8 cellular contexts compared by ENCODE assay signal in the genomic region with DNA sequence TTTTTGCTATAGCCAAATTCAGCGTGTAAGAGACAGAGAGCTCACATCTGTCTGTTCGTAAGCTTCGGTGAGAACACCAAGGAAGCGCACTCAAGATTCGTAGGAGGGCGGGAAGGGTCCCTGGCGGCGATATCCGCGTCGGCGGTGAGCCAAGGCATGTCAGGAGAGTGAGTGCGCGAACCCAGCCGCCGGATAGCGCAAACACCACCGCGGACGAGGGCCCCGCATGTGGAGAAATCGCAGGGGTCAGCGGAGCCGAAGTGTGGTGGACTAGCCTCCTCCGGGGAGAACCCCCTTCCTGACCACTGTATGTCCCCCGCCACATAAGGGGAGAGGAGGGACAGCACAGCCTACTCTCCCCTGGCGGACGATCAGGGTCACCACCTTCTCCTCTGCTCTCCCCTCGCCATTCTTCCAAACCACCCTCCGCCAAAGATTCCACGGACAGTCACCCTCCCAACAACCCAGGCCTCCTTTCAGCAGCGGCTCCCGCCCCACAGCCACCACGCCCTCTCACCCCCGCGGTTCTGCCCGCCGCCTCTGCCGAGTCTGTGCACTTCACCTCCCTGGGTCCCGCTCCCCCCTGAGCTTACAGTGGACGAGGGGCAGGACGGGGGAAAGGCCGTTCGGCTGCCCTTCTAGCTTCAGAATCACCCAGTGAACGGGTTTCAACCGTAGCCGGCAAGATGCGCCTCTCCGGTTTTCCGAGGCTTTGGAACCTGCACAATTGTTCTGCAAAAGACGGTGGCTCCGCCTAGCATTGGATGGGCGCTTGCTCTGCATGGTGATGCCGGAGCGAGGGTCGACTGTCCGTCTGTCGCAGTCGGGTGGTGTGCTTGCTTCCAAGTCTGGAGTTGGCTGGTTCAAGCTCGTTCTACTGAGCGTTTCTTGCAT. TPM values are rescaled to one million over a fixed set of nuclear protein-coding genes. Genes with fewer than 3 reads are reported as not detected.
A peak's percentile ranks its signal among the peaks of the same experiment; 100 is the strongest.
DNase-seq lines count a peak whose midpoint lies in the region; ATAC-seq and TF ChIP-seq lines count a peak whose summit lies in the region.
"Not testable (repeated sequence)": the region's sequence is repeated elsewhere in the genome, so short reads cannot be mapped to it uniquely, and the experiment has no call there.

No MANE protein-coding gene starts in this region.

- not testable (repeated sequence) for H2BK15ac ChIP-seq in neuronal stem cell (ENCODE audit: low read length)

- not testable (repeated sequence) for H3K79me1 ChIP-seq in neuronal stem cell (ENCODE audit: low read depth, low read length)

- H3K36me3 Mint-ChIP-seq in CD8-positive, alpha-beta memory T cell = peaks cover 0 to 14% (median 0%) of the 10 kb centered on the region in 3 donors

- not testable (repeated sequence) for H3K18ac ChIP-seq in neuronal stem cell (ENCODE audit: low read length)

- H3K4me3 ChIP-seq in CD8-positive, alpha-beta memory T cell (ENCODE audit: low read length); right lobe of liver: not testable (repeated sequence)
- H3K4me3 ChIP-seq in NT2/D1 (ENCODE audit: insufficient read length, low read depth) (peak overlapping the region; percentile 39), coronary artery (peak overlapping the region; percentile 62), neuronal stem cell (ENCODE audit: low read length in 2 of 2) (peak overlapping the region; percentile 39 to 67), stomach (peak overlapping the region in 3 of 4 donors; percentile 14 to 43 (median 19))

- H3K27me3 Mint-ChIP-seq in CD8-positive, alpha-beta memory T cell = peaks cover 48 to 49% of the 10 kb centered on the region in 2 donors

- peaks cover 15% of the 10 kb centered on the region for H3K27me3 ChIP-seq in CD8-positive, alpha-beta memory T cell (ENCODE audit: insufficient read depth, low read length, poor library complexity, severe bottlenecking)
- H3K27me3 ChIP-seq in NT2/D1 (ENCODE audit: insufficient read depth, insufficient read length) = peaks cover 57% of the 10 kb centered on the region
- not testable (repeated sequence) for H3K27me3 ChIP-seq in right lobe of liver
- peaks cover 2 to 45% (median 31%) of the 10 kb centered on the region in 3 experiments for H3K27me3 ChIP-seq in neuronal stem cell (ENCODE audit: control insufficient read depth in 3 of 3, insufficient read depth in 3 of 3, low read depth in 1 of 3, low read length in 3 of 3)
- H3K27me3 ChIP-seq in stomach = peaks cover 0 to 62% (median 31%) of the 10 kb centered on the region in 3 donors

- DNase-seq in CD8-positive, alpha-beta memory T cell; NT2/D1 (ENCODE audit: low read depth, low spot score); coronary artery (ENCODE audit: low spot score); left cardiac atrium; right lobe of liver; neuronal stem cell (ENCODE audit: low spot score); stomach: not testable (repeated sequence)
- peak; percentile 32 to 36 for DNase-seq in activated T-cell treated with anti-CD3 and anti-CD28 coated beads, Interleukin-2, amount 50 U/mL, for 48 hours

- TF ChIP-seq EP300 in stomach (IDR thresholded peaks at IDR 0.05) = not testable (repeated sequence)

- H2AK5ac ChIP-seq in neuronal stem cell (ENCODE audit: low read depth, low read length) = not testable (repeated sequence)

- H2BK120ac ChIP-seq in neuronal stem cell (ENCODE audit: low read depth, low read length) = not testable (repeated sequence)

- POLR2A ChIA-PET in CD8-positive, alpha-beta memory T cell (lab: Charles Lee) = not testable (repeated sequence)

- H3K14ac ChIP-seq in neuronal stem cell (ENCODE audit: low read length) = not testable (repeated sequence)

- H2AFZ ChIP-seq in neuronal stem cell (ENCODE audit: low read length) = peak overlapping the region; percentile 82

- intact Hi-C loops in left cardiac atrium (cut with DNase I); right lobe of liver (cut with DNase I); stomach (cut with DNase I; ENCODE audit: low total_unique reads): not testable (repeated sequence)

- H3K4me2 ChIP-seq in neuronal stem cell (ENCODE audit: insufficient read depth, low read length, poor library complexity, severe bottlenecking) = peak overlapping the region; percentile 54

- TF ChIP-seq CTCF in coronary artery (IDR thresholded peaks at IDR 0.05); right lobe of liver (IDR thresholded peaks at IDR 0.05); stomach (IDR thresholded peaks at IDR 0.05): not testable (repeated sequence)

- H3K9ac ChIP-seq in NT2/D1 (ENCODE audit: insufficient read length, low read depth) = peak overlapping the region; percentile 67
- not testable (repeated sequence) for H3K9ac ChIP-seq in neuronal stem cell (ENCODE audit: low read depth, low read length, poor library complexity)

- H3K23ac ChIP-seq in neuronal stem cell (ENCODE audit: low read depth, low read length, poor library complexity) = not testable (repeated sequence)

- H2BK5ac ChIP-seq in neuronal stem cell (ENCODE audit: low read length) = not testable (repeated sequence)

- not testable (repeated sequence) for H4K91ac ChIP-seq in neuronal stem cell (ENCODE audit: low read depth, low read length, poor library complexity)

- not testable (repeated sequence) for H4K8ac ChIP-seq in neuronal stem cell (ENCODE audit: low read depth, low read length)

- CTCF ChIA-PET in CD8-positive, alpha-beta memory T cell (lab: Charles Lee) = not testable (repeated sequence)

- H3K9me3 ChIP-seq in CD8-positive, alpha-beta memory T cell (ENCODE audit: low read length); NT2/D1 (ENCODE audit: insufficient read depth, low read length); right lobe of liver: not testable (repeated sequence)
- peaks cover 2 to 13% of the 10 kb centered on the region in 2 donors for H3K9me3 ChIP-seq in neuronal stem cell (replicated peaks in 1 of 2; ENCODE audit: control insufficient read depth in 2 of 2, insufficient read depth in 1 of 2, low read depth in 1 of 2, low read length in 2 of 2)
- H3K9me3 ChIP-seq in stomach = peaks cover 0 to 16% (median 13%) of the 10 kb centered on the region in 4 donors

- ATAC-seq in left cardiac atrium (peak; percentile 8 to 67), right lobe of liver (peak; percentile 38 to 50 (median 44))

- not testable (repeated sequence) for H3K4me1 ChIP-seq in CD8-positive, alpha-beta memory T cell (ENCODE audit: insufficient read depth, low read length); NT2/D1 (ENCODE audit: insufficient read depth, insufficient read length); right lobe of liver; neuronal stem cell (ENCODE audit: control insufficient read depth in 2 of 2, insufficient read depth in 1 of 2, low read depth in 1 of 2, low read length in 2 of 2); stomach

- H2BK12ac ChIP-seq in neuronal stem cell (ENCODE audit: low read length) = not testable (repeated sequence)

- peaks cover 2 to 18% (median 8%) of the 10 kb centered on the region in 3 donors for H3K4me1 Mint-ChIP-seq in CD8-positive, alpha-beta memory T cell

- not testable (repeated sequence) for H3K36me3 ChIP-seq in CD8-positive, alpha-beta memory T cell (ENCODE audit: insufficient read depth, low read length); NT2/D1 (ENCODE audit: insufficient read depth, insufficient read length, low read length); right lobe of liver; neuronal stem cell (replicated peaks in 1 of 2; ENCODE audit: control insufficient read depth in 2 of 2, insufficient read depth in 2 of 2, low read length in 2 of 2); stomach

- H3K4ac ChIP-seq in neuronal stem cell (ENCODE audit: low read length) = not testable (repeated sequence)

- not testable (repeated sequence) for TF ChIP-seq POLR2A in right lobe of liver (IDR thresholded peaks at IDR 0.05); stomach (IDR thresholded peaks at IDR 0.05)

- H3K27ac ChIP-seq in CD8-positive, alpha-beta memory T cell (ENCODE audit: low read depth, low read length); coronary artery; right lobe of liver; neuronal stem cell (replicated peaks; ENCODE audit: low read length); stomach: not testable (repeated sequence)

- peaks cover 16 to 21% (median 21%) of the 10 kb centered on the region in 5 donors for H3K9me3 Mint-ChIP-seq in CD8-positive, alpha-beta memory T cell

- peak overlapping the region in 6 of 7 donors; percentile 51 to 68 (median 62) for H3K4me3 Mint-ChIP-seq in CD8-positive, alpha-beta memory T cell

- WGBS in right lobe of liver (ENCODE audit: insufficient coverage, low coverage, low lambda C conversion rate, missing lambda C conversion rate) = 0% methylated on average over 20 of the region's 61 CpGs
- no CpG with 5 or more reads among the region's 61 CpGs for WGBS in neuronal stem cell (ENCODE audit: extremely low coverage in 2 of 2, insufficient read length in 2 of 2, insufficient replicate concordance in 1 of 2), 2 donors
- 1 to 7% (median 3%) methylated on average over 26 to 48 of the region's 61 CpGs for WGBS in stomach, 5 donors

- H3K27ac Mint-ChIP-seq in CD8-positive, alpha-beta memory T cell = not testable (repeated sequence)

RNA-seq across cellular contexts. Expression of gene NBPF20, which starts 6.2 kb away (rescaled TPM):
- 1 to 10 TPM; 1.3 to 1.9 TPM for total RNA-seq in CD8-positive, alpha-beta memory T cell
- 0.62 TPM for polyA plus RNA-seq in CD8-positive, alpha-beta memory T cell
- total RNA-seq in left cardiac atrium = 1 to 10 TPM; 1.3 to 1.5 TPM
- total RNA-seq in right lobe of liver = 10 to 100 TPM in 2 of 6 experiments, 1 to 10 TPM in 4; 4.0 to 12.4 (median 5.8) TPM
- polyA plus RNA-seq in neuronal stem cell (2013, experiment 1 of 2) = 0.43 TPM
- polyA plus RNA-seq in neuronal stem cell (2013, experiment 2 of 2) = 0.50 TPM
- total RNA-seq in stomach = 10 to 100 TPM in 1 of 5 donors, 1 to 10 TPM in 4; 1.4 to 12.1 (median 2.3) TPM
- 1 to 10 TPM in 1 of 3 donors, under 1 TPM in 2; 0.45 to 1.1 (median 0.92) TPM for polyA plus RNA-seq in stomach
